In genomic region chr12:132116709-132117557, GRCh38 we compare ENCODE assay signal across 17 cellular contexts. TPM values are rescaled to one million over a fixed set of nuclear protein-coding genes. Genes with fewer than 3 reads are reported as not detected.
DNase-seq lines count a peak whose midpoint lies in the region; ATAC-seq and TF ChIP-seq lines count a peak whose summit lies in the region.
"Had no signal": no experiment of that assay in that cellular context is flagged by ENCODE, and none has a peak within 500 bp of the region (broad histone marks: within the 10 kb centered on the region; RNA-seq: fewer than 3 reads in every experiment).

No MANE protein-coding gene starts in this region.

- DNase-seq in stimulated activated naive CD8-positive, alpha-beta T cell treated with anti-CD3 and anti-CD28 coated beads, Interleukin-15, amount 100 ng/mL, for 72 hours: no peak
- no peak for DNase-seq in stimulated activated naive CD8-positive, alpha-beta T cell treated with anti-CD3 and anti-CD28 coated beads, Interleukin-15, Interleukin-2, amounts not matched to agents 100 U/mL and 50 U/mL, for 24 hours
- no peak for DNase-seq in stimulated activated effector memory CD8-positive, alpha-beta T cell treated with anti-CD3 and anti-CD28 coated beads, Interleukin-12 subunit alpha, Interleukin-12 subunit beta, amount 100 ng/mL, for 72 hours (ENCODE audit: low spot score in 2 of 2)
- DNase-seq in HCEC 1CT (no peak), Caco-2 (no peak)
- DNase-seq: CD4-positive, alpha-beta memory T cell; DND-41; GOT3; MG63; NCI-H1417; NCI-H187; NCI-H446; NCI-H526; OCI-M1; Right ventricle myocardium superior had no signal

- CTCF ChIA-PET in Caco-2 (lab: Charles Lee): no interaction called here

- POLR2A ChIA-PET in Caco-2 (lab: Charles Lee): no interaction called here

- intact Hi-C loops in Caco-2 (cut with micrococcal nuclease; ENCODE audit: unreplicated experiment): no loop called here

- H3K4me1 ChIP-seq in Caco-2: no peaks in the 10 kb centered on the region

- BruUV-seq in Caco-2 (replicated peaks; lab: Mats Ljungman, UMichigan): no TSS peak

- TF ChIP-seq CTCF in Caco-2 (IDR thresholded peaks at IDR 0.05; ENCODE audit: insufficient read depth in 1 of 2, low read depth in 1 of 2, low read length in 1 of 2, severe bottlenecking in 1 of 2, unreplicated experiment in 1 of 2): no peak

- ATAC-seq in stimulated activated naive CD8-positive, alpha-beta T cell treated with anti-CD3 and anti-CD28 coated beads, Interleukin-15, amount 100 ng/mL, for 72 hours: peak; percentile 18
- no peak for ATAC-seq in stimulated activated naive CD8-positive, alpha-beta T cell treated with anti-CD3 and anti-CD28 coated beads, Interleukin-15, Interleukin-2, amounts not matched to agents 100 U/mL and 50 U/mL, for 24 hours
- peak; percentile 18 for ATAC-seq in esophagus mucosa
- ATAC-seq in stimulated activated effector memory CD8-positive, alpha-beta T cell treated with anti-CD3 and anti-CD28 coated beads, Interleukin-12 subunit alpha, Interleukin-12 subunit beta, amount 100 ng/mL, for 72 hours: peak; percentile 19
- no peak for ATAC-seq in GM21447 (IDR thresholded peaks at IDR 0.05; ENCODE audit: unreplicated experiment)

- no peaks in the 10 kb centered on the region for H3K27me3 ChIP-seq in Caco-2 (replicated peaks; ENCODE audit: control insufficient read depth, insufficient read depth, low read length)
- H3K27me3 ChIP-seq: MG63 had no signal

- H3K4me3 ChIP-seq in Caco-2 (ENCODE audit: low read depth, low read length): no peak overlapping the region
- H3K4me3 ChIP-seq: MG63 had no signal

- no peaks in the 10 kb centered on the region for H3K4me1 Mint-ChIP-seq in stimulated activated naive CD8-positive, alpha-beta T cell treated with anti-CD3 and anti-CD28 coated beads, Interleukin-15, amount 100 ng/mL, for 72 hours
- no peaks in the 10 kb centered on the region for H3K4me1 Mint-ChIP-seq in stimulated activated effector memory CD8-positive, alpha-beta T cell treated with anti-CD3 and anti-CD28 coated beads, Interleukin-12 subunit alpha, Interleukin-12 subunit beta, amount 100 ng/mL, for 72 hours
- H3K4me1 Mint-ChIP-seq in Caco-2 (ENCODE audit: low read depth, unreplicated experiment): no peaks in the 10 kb centered on the region
- H3K4me1 Mint-ChIP-seq: CD4-positive, alpha-beta memory T cell had no signal

- H3K27me3 Mint-ChIP-seq in stimulated activated naive CD8-positive, alpha-beta T cell treated with anti-CD3 and anti-CD28 coated beads, Interleukin-15, amount 100 ng/mL, for 72 hours: no peaks in the 10 kb centered on the region
- H3K27me3 Mint-ChIP-seq in Caco-2 (ENCODE audit: insufficient read depth, unreplicated experiment): no peaks in the 10 kb centered on the region
- H3K27me3 Mint-ChIP-seq: CD4-positive, alpha-beta memory T cell had no signal

- H3K9me3 ChIP-seq in Caco-2: no peaks in the 10 kb centered on the region
- H3K9me3 ChIP-seq: MG63 had no signal

- no peaks in the 10 kb centered on the region for H3K9me3 Mint-ChIP-seq in stimulated activated naive CD8-positive, alpha-beta T cell treated with anti-CD3 and anti-CD28 coated beads, Interleukin-15, amount 100 ng/mL, for 72 hours
- H3K9me3 Mint-ChIP-seq in stimulated activated effector memory CD8-positive, alpha-beta T cell treated with anti-CD3 and anti-CD28 coated beads, Interleukin-12 subunit alpha, Interleukin-12 subunit beta, amount 100 ng/mL, for 72 hours: no peaks in the 10 kb centered on the region
- no peaks in the 10 kb centered on the region for H3K9me3 Mint-ChIP-seq in Caco-2 (ENCODE audit: unreplicated experiment)
- H3K9me3 Mint-ChIP-seq: CD4-positive, alpha-beta memory T cell had no signal

- H3K4me3 Mint-ChIP-seq in stimulated activated naive CD8-positive, alpha-beta T cell treated with anti-CD3 and anti-CD28 coated beads, Interleukin-15, amount 100 ng/mL, for 72 hours: no peak overlapping the region
- H3K4me3 Mint-ChIP-seq in stimulated activated effector memory CD8-positive, alpha-beta T cell treated with anti-CD3 and anti-CD28 coated beads, Interleukin-12 subunit alpha, Interleukin-12 subunit beta, amount 100 ng/mL, for 72 hours: no peak overlapping the region
- no peak overlapping the region for H3K4me3 Mint-ChIP-seq in Caco-2 (ENCODE audit: unreplicated experiment)
- H3K4me3 Mint-ChIP-seq: CD4-positive, alpha-beta memory T cell had no signal

- no peak overlapping the region for H3K27ac Mint-ChIP-seq in stimulated activated naive CD8-positive, alpha-beta T cell treated with anti-CD3 and anti-CD28 coated beads, Interleukin-15, amount 100 ng/mL, for 72 hours
- H3K27ac Mint-ChIP-seq in stimulated activated effector memory CD8-positive, alpha-beta T cell treated with anti-CD3 and anti-CD28 coated beads, Interleukin-12 subunit alpha, Interleukin-12 subunit beta, amount 100 ng/mL, for 72 hours: no peak overlapping the region
- no peak overlapping the region for H3K27ac Mint-ChIP-seq in Caco-2 (ENCODE audit: unreplicated experiment)

- H3K36me3 ChIP-seq in Caco-2 (ENCODE audit: control insufficient read depth, insufficient read depth, low read length): no peaks in the 10 kb centered on the region; the same call in 1 of the 2 replicates

- H3K36me3 Mint-ChIP-seq in stimulated activated effector memory CD8-positive, alpha-beta T cell treated with anti-CD3 and anti-CD28 coated beads, Interleukin-12 subunit alpha, Interleukin-12 subunit beta, amount 100 ng/mL, for 72 hours: peaks cover 59% of the 10 kb centered on the region
- peaks cover 13% of the 10 kb centered on the region for H3K36me3 Mint-ChIP-seq in Caco-2 (ENCODE audit: insufficient read depth, unreplicated experiment)

RNA-seq across cellular contexts. Expression of gene DDX51, which starts 27.2 kb away (rescaled TPM):
- 9.0 TPM for total RNA-seq in esophagus mucosa
- total RNA-seq in Caco-2 (2022): 35.5 and 40.4 TPM in 2 replicates

RNA-seq across cellular contexts. Expression of gene NOC4L, which starts 27.3 kb away (rescaled TPM):
- total RNA-seq in esophagus mucosa (18.1 TPM), Caco-2 (2022) (39.6 and 40.7 TPM in 2 replicates)

Comparison
In these comparisons a context has a peak if more than half of its experiments do, and no peak if none do; other contexts are left out.
1. ATAC-seq: peak in stimulated activated naive CD8-positive, alpha-beta T cell treated with anti-CD3 and anti-CD28 coated beads, Interleukin-15, amount 100 ng/mL, for 72 hours (single experiment), esophagus mucosa (single experiment) and stimulated activated effector memory CD8-positive, alpha-beta T cell treated with anti-CD3 and anti-CD28 coated beads, Interleukin-12 subunit alpha, Interleukin-12 subunit beta, amount 100 ng/mL, for 72 hours (single experiment); none in stimulated activated naive CD8-positive, alpha-beta T cell treated with anti-CD3 and anti-CD28 coated beads, Interleukin-15, Interleukin-2, amounts not matched to agents 100 U/mL and 50 U/mL, for 24 hours (single experiment) and GM21447 (single experiment).